Comparison of ENCODE assay signal across 1 cellular context in genomic region chr18:47881042-47881441, GRCh38.
TF ChIP-seq lines count a peak whose summit lies in the region.

No MANE protein-coding gene starts in this region.

TF ChIP-seq in HepG2, 621 proteins besides CTCF, POLR2A, EP300 and RAD21:
- TF ChIP-seq ETS1 (CRISPR knock-in tag; IDR thresholded peaks at IDR 0.05), result no peak
- no peak for TF ChIP-seq KAT8 (CRISPR knock-in tag; IDR thresholded peaks at IDR 0.05)
- no peak for TF ChIP-seq ZNF280D (CRISPR knock-in tag; IDR thresholded peaks at IDR 0.05)
- TF ChIP-seq CREB3 (CRISPR knock-in tag; IDR thresholded peaks at IDR 0.05), result no peak
- TF ChIP-seq ZNF776 (CRISPR knock-in tag; IDR thresholded peaks at IDR 0.05), result no peak
- TF ChIP-seq PHF5A (CRISPR knock-in tag; IDR thresholded peaks at IDR 0.05; ENCODE audit: low read depth, unreplicated experiment), result no peak
- TF ChIP-seq POGK (CRISPR knock-in tag; conservative IDR thresholded peaks at IDR 0.05), result no peak
- TF ChIP-seq FOSL1 (CRISPR knock-in tag; IDR thresholded peaks at IDR 0.05; ENCODE audit: borderline replicate concordance), result no peak
- TF ChIP-seq ZNF235 (CRISPR knock-in tag; IDR thresholded peaks at IDR 0.05; ENCODE audit: borderline replicate concordance), result no peak
- no peak for TF ChIP-seq RORA (CRISPR knock-in tag; IDR thresholded peaks at IDR 0.05)
- no peak for TF ChIP-seq ELF4 (CRISPR knock-in tag; IDR thresholded peaks at IDR 0.05; ENCODE audit: borderline replicate concordance)
- TF ChIP-seq IKZF1 (IDR thresholded peaks at IDR 0.05), result no peak
